Comparison of ENCODE assay signal across 22 cellular contexts in the genomic region with DNA sequence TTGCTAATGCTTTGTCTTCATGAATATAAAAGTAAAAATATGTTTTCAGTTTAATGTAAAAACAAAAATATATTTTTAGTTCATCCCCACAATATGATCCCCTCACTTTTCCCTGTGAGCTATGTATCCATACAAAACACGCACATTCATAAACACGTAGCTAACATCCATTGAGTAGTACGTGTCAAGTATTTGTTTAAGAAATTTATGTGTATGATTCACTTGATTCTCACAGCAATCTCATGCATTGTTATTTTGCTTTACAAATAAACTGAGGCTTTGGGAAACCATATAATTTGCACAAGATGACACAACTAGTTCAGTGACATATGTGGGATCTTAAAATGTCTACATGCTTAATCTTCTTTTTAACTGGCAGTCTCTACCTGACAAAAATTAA.
"Had no signal": no experiment of that assay in that cellular context is flagged by ENCODE, and none has a peak within 500 bp of the region (broad histone marks: within the 10 kb centered on the region; RNA-seq: fewer than 3 reads in every experiment).

No MANE protein-coding gene starts in this region.

- H3K36me3 Mint-ChIP-seq: activated naive CD8-positive, alpha-beta T cell treated with anti-CD3 and anti-CD28 coated beads for 36 hours; naive thymus-derived CD4-positive, alpha-beta T cell; neural progenitor cell had no signal

- DNase-seq: activated CD4-positive, alpha-beta T cell treated with anti-CD3 and anti-CD28 coated beads for 4 hours; activated CD4-positive, alpha-beta T cell treated with anti-CD3 and anti-CD28 coated beads, Interleukin-2, amount 50 U/mL, for 48 hours; activated CD4-positive, CD25-positive, alpha-beta regulatory T cell; activated naive CD4-positive, alpha-beta T cell treated with Interleukin-2 at 50 U/mL for 16 hours; activated naive CD8-positive, alpha-beta T cell treated with anti-CD3 and anti-CD28 coated beads for 36 hours; activated T-cell treated with anti-CD3 and anti-CD28 coated beads, Interleukin-2, amount 50 U/mL, for 48 hours; effector CD4-positive, alpha-beta T cell; erythroblast; foreskin keratinocyte; kidney glomerular epithelial cell; left ventricle myocardium inferior; naive thymus-derived CD4-positive, alpha-beta T cell; ovary; spleen; stimulated activated CD4-positive, alpha-beta T cell treated with anti-CD3 and anti-CD28 coated beads, Interleukin-4, amount 100 ng/mL, for 1 hour; stimulated activated naive CD4-positive, alpha-beta T cell; T-helper 17 cell; upper lobe of right lung had no signal

- H3K4me1 Mint-ChIP-seq: activated naive CD8-positive, alpha-beta T cell treated with anti-CD3 and anti-CD28 coated beads for 36 hours; naive thymus-derived CD4-positive, alpha-beta T cell; T-helper 17 cell had no signal

- H3K9me3 Mint-ChIP-seq: dendritic cell treated with granulocyte-macrophage colony-stimulating factor and Interleukin-4, amounts not matched to agents 40 ng/mL and 50 ng/mL, for 4 days had no signal

- H3K9me3 ChIP-seq: left ventricle myocardium inferior, ovary, prostate gland, thoracic aorta, upper lobe of right lung had no signal

- H3K4me1 ChIP-seq: foreskin keratinocyte, left ventricle myocardium inferior, neural progenitor cell, prostate gland, spleen, upper lobe of right lung had no signal

- ATAC-seq: foreskin keratinocyte; naive thymus-derived CD4-positive, alpha-beta T cell; T-helper 17 cell; upper lobe of right lung had no signal

- H3K4me3 Mint-ChIP-seq: activated naive CD8-positive, alpha-beta T cell treated with anti-CD3 and anti-CD28 coated beads for 36 hours; dendritic cell treated with granulocyte-macrophage colony-stimulating factor and Interleukin-4, amounts not matched to agents 40 ng/mL and 50 ng/mL, for 4 days; naive thymus-derived CD4-positive, alpha-beta T cell; neural progenitor cell; T-helper 17 cell had no signal

- H3K36me3 ChIP-seq: left ventricle myocardium inferior, neural progenitor cell, ovary, prostate gland, spleen, thoracic aorta, upper lobe of right lung had no signal

- H3K27me3 Mint-ChIP-seq: activated naive CD8-positive, alpha-beta T cell treated with anti-CD3 and anti-CD28 coated beads for 36 hours; dendritic cell treated with granulocyte-macrophage colony-stimulating factor and Interleukin-4, amounts not matched to agents 40 ng/mL and 50 ng/mL, for 4 days; naive thymus-derived CD4-positive, alpha-beta T cell; T-helper 17 cell had no signal

- H3K27ac ChIP-seq: foreskin keratinocyte, left ventricle myocardium inferior, neural progenitor cell, ovary, prostate gland, spleen, thoracic aorta, upper lobe of right lung had no signal

- H3K27ac Mint-ChIP-seq: activated naive CD8-positive, alpha-beta T cell treated with anti-CD3 and anti-CD28 coated beads for 36 hours; dendritic cell treated with granulocyte-macrophage colony-stimulating factor and Interleukin-4, amounts not matched to agents 40 ng/mL and 50 ng/mL, for 4 days; naive thymus-derived CD4-positive, alpha-beta T cell; neural progenitor cell; T-helper 17 cell had no signal

- H3K27me3 ChIP-seq: foreskin keratinocyte, neural progenitor cell, ovary, spleen, upper lobe of right lung had no signal

- H3K4me3 ChIP-seq: left ventricle myocardium inferior, neural progenitor cell, ovary, prostate gland, spleen, thoracic aorta, upper lobe of right lung had no signal
